21 cellular contexts compared by ENCODE assay signal in the genomic region with DNA sequence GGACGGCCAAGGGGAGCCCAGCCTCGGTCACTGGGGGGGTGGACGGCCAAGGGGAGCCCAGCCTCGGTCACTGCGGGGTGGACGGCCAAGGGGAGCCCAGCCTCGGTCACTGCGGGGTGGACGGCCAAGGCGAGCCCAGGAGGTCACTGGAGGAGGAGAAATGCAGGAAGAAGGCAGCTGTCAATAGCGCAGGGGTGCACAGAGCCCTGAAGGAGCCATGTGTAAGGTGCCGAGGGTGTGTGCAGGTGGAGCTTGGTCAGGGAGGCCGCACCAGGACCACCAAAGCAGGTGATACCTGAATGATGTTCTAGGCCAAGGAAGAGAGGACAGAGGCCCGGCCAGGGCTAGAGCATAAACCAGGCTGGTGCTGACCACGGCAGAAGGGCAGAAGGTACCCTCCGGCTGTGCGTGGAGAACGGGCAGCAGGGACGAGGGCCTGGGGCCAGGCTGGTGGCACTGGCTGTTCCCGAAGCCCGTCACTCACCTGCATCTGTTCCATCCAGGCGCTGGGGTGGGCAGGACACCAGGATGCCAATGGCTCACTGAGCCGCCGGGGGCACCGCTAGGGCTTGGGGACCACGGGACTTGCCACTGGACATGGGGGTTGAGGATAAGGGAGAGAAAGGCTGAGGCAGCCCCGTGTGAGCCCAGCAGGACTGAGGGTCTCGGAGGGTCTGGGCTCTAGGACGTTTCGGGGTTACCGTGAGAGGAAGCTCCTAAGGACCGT. TPM values are rescaled to one million over a fixed set of nuclear protein-coding genes. Genes with fewer than 3 reads are reported as not detected.
DNase-seq lines count a peak whose midpoint lies in the region; ATAC-seq, FAIRE-seq and TF ChIP-seq lines count a peak whose summit lies in the region.
"Had no signal": no experiment of that assay in that cellular context is flagged by ENCODE, and none has a peak within 500 bp of the region (broad histone marks: within the 10 kb centered on the region; RNA-seq: fewer than 3 reads in every experiment).

No MANE protein-coding gene starts in this region.

- intact Hi-C loops in HCT116 (cut with micrococcal nuclease) (no loop called here), HepG2 (cut with micrococcal nuclease; ENCODE audit: unreplicated experiment) (no loop called here), spleen (cut with DNase I; ENCODE audit: low total_unique reads) (no loop called here)

- 91% methylated on average over 32 of the region's 32 CpGs for WGBS in HepG2 (ENCODE audit: low lambda C conversion rate)
- WGBS in spleen, 5 donors, result 90 to 94% (median 91%) methylated on average over 31 to 32 of the region's 32 CpGs

- H3K9ac ChIP-seq in HCT116 (ENCODE audit: low read length) (peak overlapping the region; percentile 68; the same call in 1 of the 2 replicates), HepG2 (ENCODE audit: insufficient read depth, low read depth, low read length) (0 out of 2 replicates have a peak overlapping the region, but pooled peaks have one; percentile 10)
- H3K9ac ChIP-seq: parathyroid adenoma had no signal

- RAD21 ChIA-PET in HCT116 (lab: Charles Lee; ENCODE audit: low non-redundant PET in 1 of 2, low total read pairs in 2 of 2, uncharacterized antibody in 2 of 2, unreplicated experiment in 2 of 2), result no interaction called here

- TF ChIP-seq EP300 in HepG2 (IDR thresholded peaks at IDR 0.05; ENCODE audit: low read depth in 2 of 2, low read length in 2 of 2) (no peak), HepG2 (CRISPR knock-in tag; IDR thresholded peaks at IDR 0.05; ENCODE audit: borderline replicate concordance) (no peak)

- no peak for FAIRE-seq in HepG2 (lab: Jason Lieb, UNC)

- no peaks in the 10 kb centered on the region for H3K36me3 ChIP-seq in HCT116 (ENCODE audit: control insufficient read depth in 1 of 2, insufficient read depth in 2 of 2, low read length in 2 of 2)
- peaks cover 17% of the 10 kb centered on the region for H3K36me3 ChIP-seq in SJSA1
- no peaks in the 10 kb centered on the region for H3K36me3 ChIP-seq in HepG2 (replicated peaks in 1 of 2; ENCODE audit: control insufficient read depth in 1 of 2, insufficient read depth in 2 of 2, low read length in 2 of 2)
- no peaks in the 10 kb centered on the region for H3K36me3 ChIP-seq in spleen
- H3K36me3 ChIP-seq: colonic mucosa, Peyer's patch, right lobe of liver, suprapubic skin had no signal

- BruUV-seq in HCT116 (replicated peaks; lab: Mats Ljungman, UMichigan), result no TSS peak
- BruUV-seq in HepG2 (replicated peaks; lab: Mats Ljungman, UMichigan), result no TSS peak

- POLR2A ChIA-PET in HCT116 (lab: Charles Lee) (interaction anchor here (1.0 kb wide), 1 partner anchor 8 kb away, joined by 3 read pairs; no protein-coding TSS in a partner anchor), HepG2 (lab: Yijun Ruan, JAX) (interaction anchor here (0.9 to 11.8 kb wide), 5 partner anchors 8 to 75 kb away, joined by 3 to 117 read pairs (median 29); a partner anchor contains a TSS)

- peak overlapping the region; percentile 98 for H3K27ac ChIP-seq in HCT116 (ENCODE audit: low read depth, low read length)
- H3K27ac ChIP-seq in SJSA1, result peak overlapping the region; percentile 42; the same call in 1 of the 2 replicates
- no peak overlapping the region for H3K27ac ChIP-seq in HepG2 (ENCODE audit: extremely low read length, insufficient read depth, low read length)
- peak overlapping the region in 5 of 8 donors; percentile 88 to 99 (median 96) for H3K27ac ChIP-seq in spleen
- H3K27ac ChIP-seq: SK-N-MC, suprapubic skin had no signal

- H3K9me2 ChIP-seq in HCT116 (ENCODE audit: insufficient read depth), result no peaks in the 10 kb centered on the region

- H3K9me3 ChIP-seq in HCT116 (ENCODE audit: control insufficient read depth in 1 of 2, insufficient read depth in 1 of 2, low read depth in 1 of 2, low read length in 2 of 2) (no peaks in the 10 kb centered on the region), SJSA1 (replicated peaks) (no peaks in the 10 kb centered on the region), HepG2 (ENCODE audit: low read length) (no peaks in the 10 kb centered on the region), spleen (no peaks in the 10 kb centered on the region)
- H3K9me3 ChIP-seq: body of pancreas, colonic mucosa, Peyer's patch, right lobe of liver, suprapubic skin had no signal

- DNase-seq in HCT116 (ENCODE audit: low read depth, low spot score), result no peak
- peak in 1 of 2 experiments; percentile 51 for DNase-seq in SJSA1 (ENCODE audit: low read depth in 1 of 2, low spot score in 2 of 2)
- no peak for DNase-seq in HepG2 (ENCODE audit: low spot score)
- DNase-seq in spleen, result peak; percentile 78
- no peak for DNase-seq in HPDE6-E6E7 (ENCODE audit: extremely low spot score)
- no peak for DNase-seq in stimulated activated naive CD4-positive, alpha-beta T cell treated with Interleukin-2 at 50 U/mL for 16 hours (lab: John Stamatoyannopoulos, UW)
- DNase-seq: activated CD4-positive, alpha-beta T cell treated with anti-CD3 and anti-CD28 coated beads, Interleukin-2, amount 50 U/mL, for 1 hour; activated CD8-positive, alpha-beta memory T cell treated with anti-CD3 and anti-CD28 coated beads, Interleukin-2, amount 50 U/mL, for 4 hours; activated effector memory CD4-positive, alpha-beta T cell treated with Interleukin-2 at 50 U/mL for 16 hours; CD8-positive, alpha-beta memory T cell; colonic mucosa; GDM1; NCI-H1105 treated with DMSO at 0.1 percent for 48 hours; NCI-H2081 had no signal

- no peaks in the 10 kb centered on the region for H3K79me2 ChIP-seq in HCT116 (ENCODE audit: insufficient read depth, low read length)
- H3K79me2 ChIP-seq in HepG2 (ENCODE audit: insufficient read depth, low read length), result no peaks in the 10 kb centered on the region
- H3K79me2 ChIP-seq: parathyroid adenoma had no signal

- no peaks in the 10 kb centered on the region for H3K27me3 ChIP-seq in HCT116 (ENCODE audit: insufficient read depth, low read length)
- H3K27me3 ChIP-seq in SJSA1 (replicated peaks), result no peaks in the 10 kb centered on the region
- H3K27me3 ChIP-seq in HepG2 (ENCODE audit: control insufficient read depth in 1 of 2, insufficient read depth in 2 of 2, low read length in 2 of 2), result no peaks in the 10 kb centered on the region
- no peaks in the 10 kb centered on the region for H3K27me3 ChIP-seq in spleen (replicated peaks in 1 of 7)
- H3K27me3 ChIP-seq: body of pancreas, colonic mucosa, Peyer's patch, right lobe of liver, suprapubic skin had no signal

- TF ChIP-seq CTCF in HCT116 (IDR thresholded peaks at IDR 0.05 in 2 of 3, conservative IDR thresholded peaks at IDR 0.05 in 1 of 3; ENCODE audit: borderline replicate concordance in 1 of 3, insufficient read depth in 1 of 3, low read depth in 2 of 3, low read length in 2 of 3) (no peak), HepG2 (CRISPR knock-in tag; IDR thresholded peaks at IDR 0.05) (no peak), spleen (IDR thresholded peaks at IDR 0.05 in 8 of 11, conservative IDR thresholded peaks at IDR 0.05 in 3 of 11) (no peak)

- in situ Hi-C loops in HepG2 (cut with HindIII; ENCODE audit: extremely low pct_ligation_motif_present, low pct_unique_long_range_greater_than_20kb), result no loop called here

- no peaks in the 10 kb centered on the region for H4K20me1 ChIP-seq in HCT116 (ENCODE audit: insufficient read depth)
- H4K20me1 ChIP-seq in HepG2 (ENCODE audit: insufficient read depth, low read length), result no peaks in the 10 kb centered on the region

- H3K4me1 ChIP-seq in HCT116 (ENCODE audit: control insufficient read depth in 1 of 2, insufficient read depth in 2 of 2, low read length in 2 of 2) (peaks cover 43 to 72% of the 10 kb centered on the region in 2 experiments), SJSA1 (replicated peaks) (peaks cover 53% of the 10 kb centered on the region), HepG2 (ENCODE audit: insufficient read depth, low read length) (peaks cover 80% of the 10 kb centered on the region), spleen (peaks cover 23 to 97% (median 43%) of the 10 kb centered on the region in 6 donors)

- TF ChIP-seq POLR2A in HCT116 (IDR thresholded peaks at IDR 0.05; ENCODE audit: borderline replicate concordance, extremely low read depth, insufficient read depth, insufficient read length) (no peak), HepG2 (IDR thresholded peaks at IDR 0.05; ENCODE audit: insufficient read depth in 1 of 2, low read depth in 2 of 2, low read length in 2 of 2) (no peak), spleen (IDR thresholded peaks at IDR 0.05) (no peak)

- TF ChIP-seq RAD21 in HCT116 (IDR thresholded peaks at IDR 0.05; ENCODE audit: low read depth) (no peak), HepG2 (CRISPR knock-in tag; IDR thresholded peaks at IDR 0.05) (no peak)

- H3K4me3 ChIP-seq in HCT116 (replicated peaks in 1 of 2; ENCODE audit: low read depth in 1 of 2, low read length in 2 of 2), result no peak overlapping the region
- H3K4me3 ChIP-seq in SJSA1, result no peak overlapping the region
- no peak overlapping the region for H3K4me3 ChIP-seq in HepG2 (replicated peaks in 1 of 3; ENCODE audit: insufficient read depth in 1 of 3, low read depth in 2 of 3, low read length in 3 of 3)
- peak overlapping the region in 3 of 8 donors; percentile 14 to 64 (median 23) for H3K4me3 ChIP-seq in spleen
- H3K4me3 ChIP-seq: body of pancreas, colonic mucosa, Peyer's patch, right lobe of liver, SK-N-MC, suprapubic skin had no signal

- ATAC-seq in HCT116 (no peak), HepG2 (no peak), GM18873 (IDR thresholded peaks at IDR 0.05; ENCODE audit: low FRiP score, unreplicated experiment) (no peak)
- ATAC-seq: body of pancreas had no signal

- H3K4me2 ChIP-seq in HCT116 (ENCODE audit: low read length), result peak overlapping the region; percentile 99
- no peak overlapping the region for H3K4me2 ChIP-seq in HepG2 (ENCODE audit: low read depth, low read length)

- no peak overlapping the region for H2AFZ ChIP-seq in HCT116 (ENCODE audit: low read depth, low read length, poor library complexity, severe bottlenecking)
- no peak overlapping the region for H2AFZ ChIP-seq in HepG2 (ENCODE audit: low read length)
- H2AFZ ChIP-seq: parathyroid adenoma had no signal

- CTCF ChIA-PET in HCT116 (lab: Charles Lee) (no interaction called here), HepG2 (lab: Yijun Ruan, JAX; ENCODE audit: low intra/inter-chr PET ratio, low total read pairs) (no interaction called here)

RNA-seq across cellular contexts. Expression of a gene that starts 5.9 kb away (rescaled TPM):
- 143 TPM for total RNA-seq in HCT116 (2021; ENCODE audit: unreplicated experiment)
- 99.2 and 103 TPM in 2 replicates for polyA plus RNA-seq in HCT116 (2012)
- total RNA-seq in SJSA1 (2014; rRNA removed; shearing (Covaris generic)), result 8.2 and 9.4 TPM in 2 replicates
- 54.8 and 59.9 TPM in 2 replicates for total RNA-seq in HepG2 (2016; rRNA removed; fragmentation: Illumina TruSeq; extraction: Trizol)
- 85.1 and 122 TPM in 2 replicates for total RNA-seq in HepG2 (2016; cell fraction: cytosol; rRNA removed; fragmentation: Illumina TruSeq; extraction: Trizol; ENCODE audit: low read depth)
- 54.5 and 62.8 TPM in 2 replicates for total RNA-seq in HepG2 (2016; cell fraction: insoluble cytoplasmic fraction; rRNA removed; fragmentation: Illumina TruSeq; extraction: Trizol)
- 78.3 and 105 TPM in 2 replicates for total RNA-seq in HepG2 (2016; cell fraction: membrane; rRNA removed; fragmentation: Illumina TruSeq; extraction: Trizol)
- 40.6 and 45.1 TPM in 2 replicates for total RNA-seq in HepG2 (2016; cell fraction: nucleus; rRNA removed; fragmentation: Illumina TruSeq; extraction: Trizol)
- polyA plus RNA-seq in HepG2 (2011; rRNA removed), result 59.3 and 69.8 TPM in 2 replicates
- 59.9 and 140 TPM in 2 replicates for polyA plus RNA-seq in HepG2 (2011; cell fraction: cytosol; rRNA removed)
- polyA plus RNA-seq in HepG2 (2011; cell fraction: nucleus; rRNA removed), result 103 and 130 TPM in 2 replicates
- 48.8 and 63.7 TPM in 2 replicates for polyA plus RNA-seq in HepG2 (2012)
- polyA plus RNA-seq in HepG2 (2016; cell fraction: cytosol; fragmentation: Illumina TruSeq; extraction: Trizol; ENCODE audit: low read depth), result 113 and 149 TPM in 2 replicates
- polyA plus RNA-seq in HepG2 (2016; cell fraction: insoluble cytoplasmic fraction; fragmentation: Illumina TruSeq; extraction: Trizol; ENCODE audit: low read depth), result 62.5 and 66.4 TPM in 2 replicates
- polyA plus RNA-seq in HepG2 (2016; cell fraction: membrane; fragmentation: Illumina TruSeq; extraction: Trizol; ENCODE audit: low read depth), result 95.1 and 110 TPM in 2 replicates
- polyA plus RNA-seq in HepG2 (2016; cell fraction: nucleus; fragmentation: Illumina TruSeq; extraction: Trizol; ENCODE audit: insufficient read depth, low read depth), result 121 and 124 TPM in 2 replicates
- 23.1 and 32.6 TPM in 2 replicates for polyA minus RNA-seq in HepG2 (2011; rRNA and poly(A)+ RNA removed; ENCODE audit: low replicate concordance)
- 18.1 and 19.8 TPM in 2 replicates for polyA minus RNA-seq in HepG2 (2011; cell fraction: cytosol; rRNA and poly(A)+ RNA removed)
- polyA minus RNA-seq in HepG2 (2011; cell fraction: nucleus; rRNA and poly(A)+ RNA removed), result 27.6 and 37.2 TPM in 2 replicates
- 10 to 100 TPM; 28.8 to 59.6 (median 43.6) TPM for total RNA-seq in spleen
- polyA plus RNA-seq in spleen, result 100 to 1,000 TPM in 1 of 3 donors, 10 to 100 TPM in 2; 82.4 to 164 (median 83.0) TPM

RNA-seq across cellular contexts. Expression of a gene that starts 10.3 kb away (rescaled TPM):
- total RNA-seq in HCT116 (2021; ENCODE audit: unreplicated experiment) (445 TPM), HepG2 (2016; rRNA removed; fragmentation: Illumina TruSeq; extraction: Trizol) (99.9 and 242 TPM in 2 replicates), spleen (100 to 1,000 TPM in 3 of 7 donors, 10 to 100 TPM in 4; 41.7 to 185 (median 91.6) TPM)
- polyA plus RNA-seq in HCT116 (2012), result 422 and 492 TPM in 2 replicates
- total RNA-seq in SJSA1 (2014; rRNA removed; shearing (Covaris generic)), result 149 and 249 TPM in 2 replicates
- total RNA-seq in HepG2 (2016; cell fraction: cytosol; rRNA removed; fragmentation: Illumina TruSeq; extraction: Trizol; ENCODE audit: low read depth), result 51.0 and 61.4 TPM in 2 replicates
- total RNA-seq in HepG2 (2016; cell fraction: insoluble cytoplasmic fraction; rRNA removed; fragmentation: Illumina TruSeq; extraction: Trizol), result 83.6 and 248 TPM in 2 replicates
- total RNA-seq in HepG2 (2016; cell fraction: membrane; rRNA removed; fragmentation: Illumina TruSeq; extraction: Trizol), result 88.3 and 97.4 TPM in 2 replicates
- 164 and 200 TPM in 2 replicates for total RNA-seq in HepG2 (2016; cell fraction: nucleus; rRNA removed; fragmentation: Illumina TruSeq; extraction: Trizol)
- polyA plus RNA-seq in HepG2 (2011; rRNA removed) (349 and 598 TPM in 2 replicates), spleen (10 to 100 TPM; 11.1 to 28.2 (median 16.5) TPM)
- polyA plus RNA-seq in HepG2 (2011; cell fraction: cytosol; rRNA removed), result 384 and 554 TPM in 2 replicates
- 293 and 327 TPM in 2 replicates for polyA plus RNA-seq in HepG2 (2011; cell fraction: nucleus; rRNA removed)
- polyA plus RNA-seq in HepG2 (2012), result 348 and 404 TPM in 2 replicates
- polyA plus RNA-seq in HepG2 (2016; cell fraction: cytosol; fragmentation: Illumina TruSeq; extraction: Trizol; ENCODE audit: low read depth), result 38.7 and 40.7 TPM in 2 replicates
- 95.9 and 111 TPM in 2 replicates for polyA plus RNA-seq in HepG2 (2016; cell fraction: insoluble cytoplasmic fraction; fragmentation: Illumina TruSeq; extraction: Trizol; ENCODE audit: low read depth)
- 61.0 and 65.9 TPM in 2 replicates for polyA plus RNA-seq in HepG2 (2016; cell fraction: membrane; fragmentation: Illumina TruSeq; extraction: Trizol; ENCODE audit: low read depth)
- polyA plus RNA-seq in HepG2 (2016; cell fraction: nucleus; fragmentation: Illumina TruSeq; extraction: Trizol; ENCODE audit: insufficient read depth, low read depth), result 334 and 368 TPM in 2 replicates
- polyA minus RNA-seq in HepG2 (2011; rRNA and poly(A)+ RNA removed; ENCODE audit: low replicate concordance), result 181 and 1,731 TPM in 2 replicates
- polyA minus RNA-seq in HepG2 (2011; cell fraction: cytosol; rRNA and poly(A)+ RNA removed), result 365 and 408 TPM in 2 replicates
- 137 and 145 TPM in 2 replicates for polyA minus RNA-seq in HepG2 (2011; cell fraction: nucleus; rRNA and poly(A)+ RNA removed)

RNA-seq across cellular contexts. Expression of a gene that starts 55.0 kb away (rescaled TPM):
- 176 TPM for total RNA-seq in HCT116 (2021; ENCODE audit: unreplicated experiment)
- polyA plus RNA-seq in HCT116 (2012), result 184 and 197 TPM in 2 replicates
- 26.0 and 33.7 TPM in 2 replicates for total RNA-seq in SJSA1 (2014; rRNA removed; shearing (Covaris generic))
- total RNA-seq in HepG2 (2016; rRNA removed; fragmentation: Illumina TruSeq; extraction: Trizol), result 28.4 and 31.5 TPM in 2 replicates
- total RNA-seq in HepG2 (2016; cell fraction: cytosol; rRNA removed; fragmentation: Illumina TruSeq; extraction: Trizol; ENCODE audit: low read depth), result 19.2 and 20.4 TPM in 2 replicates
- 23.0 and 34.1 TPM in 2 replicates for total RNA-seq in HepG2 (2016; cell fraction: insoluble cytoplasmic fraction; rRNA removed; fragmentation: Illumina TruSeq; extraction: Trizol)
- 24.3 and 26.6 TPM in 2 replicates for total RNA-seq in HepG2 (2016; cell fraction: membrane; rRNA removed; fragmentation: Illumina TruSeq; extraction: Trizol)
- total RNA-seq in HepG2 (2016; cell fraction: nucleus; rRNA removed; fragmentation: Illumina TruSeq; extraction: Trizol), result 42.8 and 45.6 TPM in 2 replicates
- polyA plus RNA-seq in HepG2 (2011; rRNA removed), result 128 and 148 TPM in 2 replicates
- 81.5 and 90.2 TPM in 2 replicates for polyA plus RNA-seq in HepG2 (2011; cell fraction: cytosol; rRNA removed)
- 1,010 and 1,066 TPM in 2 replicates for polyA plus RNA-seq in HepG2 (2011; cell fraction: nucleus; rRNA removed)
- 164 and 234 TPM in 2 replicates for polyA plus RNA-seq in HepG2 (2012)
- polyA plus RNA-seq in HepG2 (2016; cell fraction: cytosol; fragmentation: Illumina TruSeq; extraction: Trizol; ENCODE audit: low read depth), result 19.6 and 21.8 TPM in 2 replicates
- 71.8 and 89.7 TPM in 2 replicates for polyA plus RNA-seq in HepG2 (2016; cell fraction: insoluble cytoplasmic fraction; fragmentation: Illumina TruSeq; extraction: Trizol; ENCODE audit: low read depth)
- polyA plus RNA-seq in HepG2 (2016; cell fraction: membrane; fragmentation: Illumina TruSeq; extraction: Trizol; ENCODE audit: low read depth), result 40.8 and 42.7 TPM in 2 replicates
- 316 and 342 TPM in 2 replicates for polyA plus RNA-seq in HepG2 (2016; cell fraction: nucleus; fragmentation: Illumina TruSeq; extraction: Trizol; ENCODE audit: insufficient read depth, low read depth)
- 78.0 and 103 TPM in 2 replicates for polyA minus RNA-seq in HepG2 (2011; rRNA and poly(A)+ RNA removed; ENCODE audit: low replicate concordance)
- 51.7 and 60.9 TPM in 2 replicates for polyA minus RNA-seq in HepG2 (2011; cell fraction: cytosol; rRNA and poly(A)+ RNA removed)
- 117 and 118 TPM in 2 replicates for polyA minus RNA-seq in HepG2 (2011; cell fraction: nucleus; rRNA and poly(A)+ RNA removed)
- 100 to 1,000 TPM in 5 of 7 donors, 10 to 100 TPM in 2; 74.3 to 216 (median 160) TPM for total RNA-seq in spleen
- polyA plus RNA-seq in spleen, result 100 to 1,000 TPM in 1 of 3 donors, 10 to 100 TPM in 2; 46.5 to 122 (median 67.2) TPM
